Comparison of ENCODE assay signal across 20 cellular contexts in genomic region chr3:33083958-33084357, GRCh38.
"Had no signal": no experiment of that assay in that cellular context is flagged by ENCODE, and none has a peak within 500 bp of the region (broad histone marks: within the 10 kb centered on the region; RNA-seq: fewer than 3 reads in every experiment).

No MANE protein-coding gene starts in this region.

- H3K36me3 ChIP-seq: left lung, upper lobe of right lung had no signal

- H3K27ac Mint-ChIP-seq: activated CD8-positive, alpha-beta T cell treated with anti-CD3 and anti-CD28 coated beads, Interleukin-2, amount 10 ng/mL, durations not matched to agents 7 days and 5 days; activated naive CD8-positive, alpha-beta T cell treated with anti-CD3 and anti-CD28 coated beads for 36 hours; activated T-cell treated with anti-CD3 and anti-CD28 coated beads, Interleukin-2, amount 50 U/mL, for 24 hours; activated T-helper 17 cell treated with anti-CD3 and anti-CD28 coated beads, Interleukin-2, amount 50 U/mL, for 72 hours; naive thymus-derived CD8-positive, alpha-beta T cell; progenitor cell of endocrine pancreas; T-helper 2 cell treated with Interferon-gamma antibody and Interleukin-4, amounts not matched to agents 5 μg/mL and 100 μg/mL, for 36 hours had no signal

- H3K27ac ChIP-seq: left lung, upper lobe of right lung, VCaP had no signal

- H3K9me3 ChIP-seq: left lung, upper lobe of right lung had no signal

- H3K27me3 Mint-ChIP-seq: activated naive CD8-positive, alpha-beta T cell treated with anti-CD3 and anti-CD28 coated beads for 36 hours; activated T-cell treated with anti-CD3 and anti-CD28 coated beads, Interleukin-2, amount 50 U/mL, for 24 hours; activated T-helper 17 cell treated with anti-CD3 and anti-CD28 coated beads, Interleukin-2, amount 50 U/mL, for 72 hours; naive thymus-derived CD8-positive, alpha-beta T cell; progenitor cell of endocrine pancreas had no signal

- H3K9me3 Mint-ChIP-seq: activated T-cell treated with anti-CD3 and anti-CD28 coated beads, Interleukin-2, amount 50 U/mL, for 24 hours; activated T-helper 17 cell treated with anti-CD3 and anti-CD28 coated beads, Interleukin-2, amount 50 U/mL, for 72 hours; naive thymus-derived CD8-positive, alpha-beta T cell; T-helper 2 cell treated with Interferon-gamma antibody and Interleukin-4, amounts not matched to agents 5 μg/mL and 100 μg/mL, for 36 hours had no signal

- H3K4me3 Mint-ChIP-seq: activated CD8-positive, alpha-beta T cell treated with anti-CD3 and anti-CD28 coated beads, Interleukin-2, amount 10 ng/mL, durations not matched to agents 7 days and 5 days; activated naive CD8-positive, alpha-beta T cell treated with anti-CD3 and anti-CD28 coated beads for 36 hours; activated T-cell treated with anti-CD3 and anti-CD28 coated beads, Interleukin-2, amount 50 U/mL, for 24 hours; activated T-helper 17 cell treated with anti-CD3 and anti-CD28 coated beads, Interleukin-2, amount 50 U/mL, for 72 hours; naive thymus-derived CD8-positive, alpha-beta T cell; T-helper 2 cell treated with Interferon-gamma antibody and Interleukin-4, amounts not matched to agents 5 μg/mL and 100 μg/mL, for 36 hours had no signal

- H3K4me3 ChIP-seq: left lung, upper lobe of right lung had no signal

- ATAC-seq: activated CD8-positive, alpha-beta T cell treated with anti-CD3 and anti-CD28 coated beads, Interleukin-2, amount 10 ng/mL, durations not matched to agents 7 days and 5 days; activated T-helper 17 cell treated with anti-CD3 and anti-CD28 coated beads, Interleukin-2, amount 50 U/mL, for 72 hours; left lung; naive thymus-derived CD8-positive, alpha-beta T cell; upper lobe of right lung had no signal

- H3K4me1 ChIP-seq: upper lobe of right lung had no signal

- H3K27me3 ChIP-seq: left lung, upper lobe of right lung had no signal

- DNase-seq: activated CD4-positive, alpha-beta T cell treated with anti-CD3 and anti-CD28 coated beads for 1 hour; activated CD4-positive, alpha-beta T cell treated with anti-CD3 and anti-CD28 coated beads, Interleukin-2, amount 50 U/mL, for 1 hour; activated CD8-positive, alpha-beta memory T cell treated with anti-CD3 and anti-CD28 coated beads, Interleukin-2, amount 50 U/mL, for 4 hours; activated CD8-positive, alpha-beta T cell treated with anti-CD3 and anti-CD28 coated beads, Interleukin-2, amount 10 ng/mL, durations not matched to agents 7 days and 5 days; activated naive CD8-positive, alpha-beta T cell treated with anti-CD3 and anti-CD28 coated beads for 36 hours; activated T-cell treated with anti-CD3 and anti-CD28 coated beads, Interleukin-2, amount 50 U/mL, for 24 hours; cerebellar nuclear complex; cortex of kidney; foreskin fibroblast; kidney glomerular epithelial cell; left lung; naive thymus-derived CD8-positive, alpha-beta T cell; retina; stimulated activated CD4-positive, alpha-beta T cell treated with anti-CD3 and anti-CD28 coated beads, Interleukin-4, amount 100 ng/mL, for 1 hour; stimulated activated naive CD4-positive, alpha-beta T cell; upper lobe of right lung had no signal
